Comparison of ENCODE assay signal across 1 cellular context in the genomic region with DNA sequence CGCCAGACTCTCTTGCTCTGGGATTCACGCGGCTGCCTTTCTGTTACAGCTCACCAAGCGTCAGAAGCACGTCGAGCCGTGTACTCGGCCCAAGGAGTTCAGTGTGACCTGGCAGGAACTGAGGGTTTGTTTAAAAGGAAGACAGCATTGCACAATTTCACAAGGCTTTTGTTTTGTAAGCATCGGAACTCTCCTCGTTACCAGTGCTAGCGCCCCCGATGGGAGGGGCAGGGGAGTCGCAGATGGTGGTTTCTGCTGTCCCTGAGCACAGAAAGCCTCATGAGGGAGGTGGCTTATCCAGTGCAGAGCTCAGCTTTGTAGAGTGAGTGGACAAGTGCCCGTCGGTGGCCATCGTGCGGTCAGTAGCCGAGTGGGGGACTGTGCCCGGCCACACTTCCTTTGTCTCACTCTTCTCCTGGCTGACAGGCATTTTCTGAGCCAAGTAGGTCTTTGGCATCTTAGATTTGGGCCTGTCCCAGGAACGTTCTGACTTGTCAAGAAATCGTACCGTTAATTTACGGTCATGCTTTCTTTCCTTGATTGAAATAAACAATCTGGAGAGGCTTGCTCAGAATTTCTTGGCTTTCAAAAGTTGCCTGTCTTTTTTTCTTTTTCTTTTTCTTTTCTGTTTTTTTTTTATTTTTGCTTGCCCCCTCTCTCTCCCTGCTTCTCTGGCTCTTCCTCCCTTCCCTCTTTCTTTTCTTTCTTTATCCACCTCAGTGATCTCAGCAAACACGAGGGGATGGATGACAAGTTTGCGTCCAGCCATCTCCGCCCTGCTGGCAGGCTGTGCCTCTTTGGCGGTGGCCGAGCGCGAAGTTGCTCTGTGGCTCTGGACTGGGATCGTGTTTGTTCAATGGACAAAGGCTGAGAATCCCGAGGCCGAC.
TF ChIP-seq lines count a peak whose summit lies in the region.

No MANE protein-coding gene starts in this region.

TF ChIP-seq in HepG2, 621 proteins besides CTCF, POLR2A, EP300 and RAD21 (continued from another document and continues in another):
- TF ChIP-seq, protein P1, sequence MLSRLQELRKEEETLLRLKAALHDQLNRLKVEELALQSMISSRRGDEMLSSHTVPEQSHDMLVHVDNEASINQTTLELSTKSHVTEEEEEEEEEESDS (CRISPR knock-in tag; IDR thresholded peaks at IDR 0.05; ENCODE audit: borderline replicate concordance): no peak
- TF ChIP-seq, protein P2, sequence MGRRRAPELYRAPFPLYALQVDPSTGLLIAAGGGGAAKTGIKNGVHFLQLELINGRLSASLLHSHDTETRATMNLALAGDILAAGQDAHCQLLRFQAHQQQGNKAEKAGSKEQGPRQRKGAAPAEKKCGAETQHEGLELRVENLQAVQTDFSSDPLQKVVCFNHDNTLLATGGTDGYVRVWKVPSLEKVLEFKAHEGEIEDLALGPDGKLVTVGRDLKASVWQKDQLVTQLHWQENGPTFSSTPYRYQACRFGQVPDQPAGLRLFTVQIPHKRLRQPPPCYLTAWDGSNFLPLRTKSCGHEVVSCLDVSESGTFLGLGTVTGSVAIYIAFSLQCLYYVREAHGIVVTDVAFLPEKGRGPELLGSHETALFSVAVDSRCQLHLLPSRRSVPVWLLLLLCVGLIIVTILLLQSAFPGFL (CRISPR knock-in tag; IDR thresholded peaks at IDR 0.05): no peak
- TF ChIP-seq KDM3A (CRISPR knock-in tag; IDR thresholded peaks at IDR 0.05; ENCODE audit: low read depth) (no peak), RFX3 (CRISPR knock-in tag; IDR thresholded peaks at IDR 0.05) (no peak), DRAP1 (CRISPR knock-in tag; IDR thresholded peaks at IDR 0.05) (no peak), GABPA (IDR thresholded peaks at IDR 0.05; ENCODE audit: low read depth, low read length) (no peak), GABPA (CRISPR knock-in tag; IDR thresholded peaks at IDR 0.05; ENCODE audit: low read depth) (peak; percentile 26; the same call in 1 of the 2 replicates), MTF1 (CRISPR knock-in tag; IDR thresholded peaks at IDR 0.05) (no peak), ZNF17 (CRISPR knock-in tag; IDR thresholded peaks at IDR 0.05) (no peak), ZNF790 (CRISPR knock-in tag; IDR thresholded peaks at IDR 0.05; ENCODE audit: borderline replicate concordance) (no peak), ZNF672 (CRISPR knock-in tag; IDR thresholded peaks at IDR 0.05) (no peak), JUNB (CRISPR knock-in tag; IDR thresholded peaks at IDR 0.05; ENCODE audit: borderline replicate concordance) (no peak), HHEX (CRISPR knock-in tag; IDR thresholded peaks at IDR 0.05) (no peak), HNRNPUL1 (IDR thresholded peaks at IDR 0.05; ENCODE audit: low read depth, low read length) (no peak), MAFK (conservative IDR thresholded peaks at IDR 0.05 in 1 of 2, IDR thresholded peaks at IDR 0.05 in 1 of 2; ENCODE audit: low read length in 2 of 2) (no peak), EEA1 (CRISPR knock-in tag; IDR thresholded peaks at IDR 0.05; ENCODE audit: borderline replicate concordance) (no peak), ZNF569 (CRISPR knock-in tag; IDR thresholded peaks at IDR 0.05; ENCODE audit: borderline replicate concordance) (no peak), DMAP1 (CRISPR knock-in tag; IDR thresholded peaks at IDR 0.05) (no peak), ZBTB40 (IDR thresholded peaks at IDR 0.05) (no peak), ZBTB40 (CRISPR knock-in tag; IDR thresholded peaks at IDR 0.05) (no peak), ZNF318 (CRISPR knock-in tag; IDR thresholded peaks at IDR 0.05) (no peak), CCAR2 (optimal IDR thresholded peaks at IDR 0.05; ENCODE audit: low read depth, low read length) (no peak), ZNF614 (CRISPR knock-in tag; IDR thresholded peaks at IDR 0.05; ENCODE audit: borderline replicate concordance) (0 out of 2 replicates have a peak, but pooled peaks have one; percentile 27), SRY (CRISPR knock-in tag; IDR thresholded peaks at IDR 0.05) (no peak)
- TF ChIP-seq, protein P3, sequence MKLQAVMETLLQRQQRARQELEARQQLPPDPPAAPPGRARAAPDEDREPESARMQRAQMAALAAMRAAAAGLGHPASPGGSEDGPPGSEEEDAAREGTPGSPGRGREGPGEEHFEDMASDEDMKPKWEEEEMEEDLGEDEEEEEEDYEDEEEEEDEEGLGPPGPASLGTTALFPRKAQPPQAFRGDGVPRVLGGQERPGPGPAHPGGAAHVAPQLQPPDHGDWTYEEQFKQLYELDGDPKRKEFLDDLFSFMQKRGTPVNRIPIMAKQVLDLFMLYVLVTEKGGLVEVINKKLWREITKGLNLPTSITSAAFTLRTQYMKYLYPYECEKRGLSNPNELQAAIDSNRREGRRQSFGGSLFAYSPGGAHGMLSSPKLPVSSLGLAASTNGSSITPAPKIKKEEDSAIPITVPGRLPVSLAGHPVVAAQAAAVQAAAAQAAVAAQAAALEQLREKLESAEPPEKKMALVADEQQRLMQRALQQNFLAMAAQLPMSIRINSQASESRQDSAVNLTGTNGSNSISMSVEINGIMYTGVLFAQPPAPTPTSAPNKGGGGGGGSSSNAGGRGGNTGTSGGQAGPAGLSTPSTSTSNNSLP (IDR thresholded peaks at IDR 0.05; ENCODE audit: low read depth, low read length): no peak
- TF ChIP-seq, protein P4, sequence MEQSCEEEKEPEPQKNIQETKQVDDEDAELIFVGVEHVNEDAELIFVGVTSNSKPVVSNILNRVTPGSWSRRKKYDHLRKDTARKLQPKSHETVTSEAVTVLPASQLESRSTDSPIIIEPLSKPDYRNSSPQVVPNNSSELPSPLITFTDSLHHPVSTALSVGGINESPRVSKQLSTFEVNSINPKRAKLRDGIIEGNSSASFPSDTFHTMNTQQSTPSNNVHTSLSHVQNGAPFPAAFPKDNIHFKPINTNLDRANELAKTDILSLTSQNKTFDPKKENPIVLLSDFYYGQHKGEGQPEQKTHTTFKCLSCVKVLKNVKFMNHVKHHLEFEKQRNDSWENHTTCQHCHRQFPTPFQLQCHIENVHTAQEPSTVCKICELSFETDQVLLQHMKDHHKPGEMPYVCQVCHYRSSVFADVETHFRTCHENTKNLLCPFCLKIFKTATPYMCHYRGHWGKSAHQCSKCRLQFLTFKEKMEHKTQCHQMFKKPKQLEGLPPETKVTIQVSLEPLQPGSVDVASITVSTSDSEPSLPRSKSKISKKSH (CRISPR knock-in tag; IDR thresholded peaks at IDR 0.05; ENCODE audit: borderline replicate concordance): no peak
- TF ChIP-seq, protein P5, sequence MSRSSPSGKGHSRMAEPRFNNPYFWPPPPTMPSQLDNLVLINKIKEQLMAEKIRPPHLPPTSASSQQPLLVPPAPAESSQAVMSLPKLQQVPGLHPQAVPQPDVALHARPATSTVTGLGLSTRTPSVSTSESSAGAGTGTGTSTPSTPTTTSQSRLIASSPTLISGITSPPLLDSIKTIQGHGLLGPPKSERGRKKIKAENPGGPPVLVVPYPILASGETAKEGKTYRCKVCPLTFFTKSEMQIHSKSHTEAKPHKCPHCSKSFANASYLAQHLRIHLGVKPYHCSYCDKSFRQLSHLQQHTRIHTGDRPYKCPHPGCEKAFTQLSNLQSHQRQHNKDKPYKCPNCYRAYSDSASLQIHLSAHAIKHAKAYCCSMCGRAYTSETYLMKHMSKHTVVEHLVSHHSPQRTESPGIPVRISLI (CRISPR knock-in tag; IDR thresholded peaks at IDR 0.05; ENCODE audit: borderline replicate concordance): no peak
